In the genomic region with DNA sequence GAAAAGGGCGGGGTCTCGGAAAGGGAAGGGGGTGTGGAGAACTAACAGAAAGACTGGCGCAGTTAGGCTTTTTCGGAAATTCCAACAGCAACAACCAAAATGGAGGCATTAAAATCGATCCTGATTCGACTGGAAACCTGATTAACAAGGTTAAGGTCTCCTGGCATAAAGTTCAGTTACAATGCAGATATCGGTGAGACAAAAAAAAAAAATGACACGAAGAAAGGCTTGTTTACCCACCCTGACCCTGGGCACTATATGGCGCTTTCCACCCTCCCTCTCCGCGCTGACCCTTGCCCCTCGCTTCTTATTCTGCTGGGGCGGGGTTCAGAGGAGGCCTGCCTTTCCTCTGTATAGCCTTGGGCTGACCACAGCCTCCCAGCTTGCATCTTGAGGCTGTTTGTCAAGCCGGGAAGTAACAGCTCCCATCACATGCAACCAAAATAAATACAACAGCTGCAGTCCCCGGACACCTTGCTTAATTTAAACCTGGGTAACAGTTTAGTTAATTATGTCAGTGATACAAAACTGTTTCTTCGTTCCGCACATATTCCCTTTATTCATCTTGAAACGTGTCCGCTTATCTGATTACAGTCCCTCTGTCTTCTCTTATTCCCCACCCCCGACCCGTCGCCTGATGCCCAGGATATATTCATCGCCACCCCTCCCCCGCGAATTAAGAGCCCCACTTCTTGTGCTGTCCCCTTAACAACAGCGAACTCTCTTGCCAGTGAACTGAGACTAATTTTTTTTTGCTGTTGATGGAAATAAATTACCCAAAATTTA, we compare ENCODE assay signal across 8 cellular contexts. TPM values are rescaled to one million over a fixed set of nuclear protein-coding genes. Genes with fewer than 3 reads are reported as not detected.
DNase-seq lines count a peak whose midpoint lies in the region; ATAC-seq, FAIRE-seq and TF ChIP-seq lines count a peak whose summit lies in the region.

No MANE protein-coding gene starts in this region.

- DNase-seq in H4 (ENCODE audit: low spot score) (peak; percentile 83), MV-4-11 (lab: John Stamatoyannopoulos, UW) (peak; percentile 77), UCSD-AML1 (lab: John Stamatoyannopoulos, UW; ENCODE audit: unreplicated experiment) (peak; percentile 81), cerebellar cortex (ENCODE audit: low spot score) (peak; percentile 91), smooth muscle cell (lab: John Stamatoyannopoulos, UW; ENCODE audit: unreplicated experiment) (peak; percentile 55)

- peak overlapping the region; percentile 97 for H3K27ac ChIP-seq in smooth muscle cell (ENCODE audit: low read depth)

- H4K20me1 ChIP-seq in smooth muscle cell (ENCODE audit: low read depth): peaks cover 37% of the 10 kb centered on the region

- under 1% methylated on average over 26 of the region's 26 CpGs for WGBS in smooth muscle cell (ENCODE audit: low lambda C conversion rate)

- peak; percentile 41 for FAIRE-seq in islet of Langerhans (lab: Jason Lieb, UNC)

- peaks cover 9% of the 10 kb centered on the region; the same call in 1 of the 2 replicates for H3K4me1 ChIP-seq in ES-I3 (ENCODE audit: insufficient read depth, low read length)
- H3K4me1 ChIP-seq in smooth muscle cell (ENCODE audit: low read depth): peaks cover 35% of the 10 kb centered on the region

- TF ChIP-seq CTCF in smooth muscle cell (IDR thresholded peaks at IDR 0.05; ENCODE audit: borderline replicate concordance, insufficient read depth, poor library complexity, severe bottlenecking): no peak

- H2AFZ ChIP-seq in smooth muscle cell (ENCODE audit: low read depth): peak overlapping the region; percentile 31

- ATAC-seq in GM21619 (IDR thresholded peaks at IDR 0.05; ENCODE audit: unreplicated experiment): no peak

- H3K9ac ChIP-seq in ES-I3 (ENCODE audit: low read depth, low read length) (peak overlapping the region; percentile 86), smooth muscle cell (ENCODE audit: low read depth) (peak overlapping the region; percentile 90)

- peak overlapping the region; percentile 85 for H3K4me2 ChIP-seq in smooth muscle cell

- H3F3A ChIP-seq in smooth muscle cell (ENCODE audit: low read depth): no peaks in the 10 kb centered on the region

- peaks cover 37% of the 10 kb centered on the region for H3K79me2 ChIP-seq in smooth muscle cell (ENCODE audit: low read depth)

- H3K27me3 ChIP-seq in smooth muscle cell (ENCODE audit: low read depth): no peaks in the 10 kb centered on the region

- no peaks in the 10 kb centered on the region for H3K36me3 ChIP-seq in ES-I3 (ENCODE audit: insufficient read depth, low read length)
- H3K36me3 ChIP-seq in smooth muscle cell (ENCODE audit: low read depth): no peaks in the 10 kb centered on the region

- H3K9me3 ChIP-seq in ES-I3 (ENCODE audit: control insufficient read depth, insufficient read depth, low read length) (no peaks in the 10 kb centered on the region), smooth muscle cell (replicated peaks; ENCODE audit: low read depth) (no peaks in the 10 kb centered on the region)

- peak overlapping the region; percentile 57 for H3K4me3 ChIP-seq in smooth muscle cell

RNA-seq across cellular contexts. Expression of gene PJA2, which starts 0.8 kb away (rescaled TPM):
- 33.9 and 44.2 TPM in 2 replicates for total RNA-seq in H4 (2014; rRNA removed; shearing (Covaris generic))
- 183 and 221 TPM in 2 replicates for total RNA-seq in smooth muscle cell
- polyA plus RNA-seq in smooth muscle cell: 79.4 and 84.0 TPM in 2 replicates
